In the genomic region with DNA sequence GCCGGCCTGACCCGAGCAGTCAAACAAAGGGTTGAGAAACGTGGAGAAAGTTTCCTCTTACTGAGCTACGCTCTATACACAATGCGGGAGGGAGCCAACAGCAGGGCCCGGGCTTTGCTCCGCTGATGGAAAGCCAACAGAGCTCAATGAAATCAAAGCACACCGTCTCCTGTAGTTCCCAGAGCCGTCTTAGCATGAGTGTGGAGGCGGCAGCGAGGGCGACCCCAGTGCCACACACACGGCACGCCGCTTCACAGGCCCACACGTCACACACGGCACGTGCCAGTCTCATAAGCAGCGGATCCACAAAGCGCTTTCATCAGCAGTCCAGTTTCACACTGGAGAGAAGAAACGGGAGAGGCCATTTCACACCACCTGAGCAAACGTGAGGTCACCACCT, we compare ENCODE assay signal across 20 cellular contexts. TPM values are rescaled to one million over a fixed set of nuclear protein-coding genes. Genes with fewer than 3 reads are reported as not detected.
DNase-seq lines count a peak whose midpoint lies in the region; ATAC-seq lines count a peak whose summit lies in the region.
"Had no signal": no experiment of that assay in that cellular context is flagged by ENCODE, and none has a peak within 500 bp of the region (broad histone marks: within the 10 kb centered on the region; RNA-seq: fewer than 3 reads in every experiment).

No MANE protein-coding gene starts in this region.

- no peaks in the 10 kb centered on the region for H3K9me3 Mint-ChIP-seq in activated T-cell treated with anti-CD3 and anti-CD28 coated beads, Interleukin-2, amount 50 U/mL, for 72 hours
- H3K9me3 Mint-ChIP-seq in activated T-cell treated with anti-CD3 and anti-CD28 coated beads, Interleukin-2, amount 50 U/mL, for 4 hours, result no peaks in the 10 kb centered on the region

- intact Hi-C loops in posterior vena cava (cut with DNase I), result no loop called here

- ATAC-seq in activated T-cell treated with anti-CD3 and anti-CD28 coated beads, Interleukin-2, amount 50 U/mL, for 72 hours (replicated peaks in 1 of 2), result no peak
- no peak for ATAC-seq in activated T-cell treated with anti-CD3 and anti-CD28 coated beads, Interleukin-2, amount 50 U/mL, for 4 hours
- no peak for ATAC-seq in GM21825 (IDR thresholded peaks at IDR 0.05; ENCODE audit: unreplicated experiment)
- ATAC-seq: A549, upper lobe of right lung had no signal

- no peaks in the 10 kb centered on the region for H3K27me3 Mint-ChIP-seq in activated T-cell treated with anti-CD3 and anti-CD28 coated beads, Interleukin-2, amount 50 U/mL, for 72 hours (ENCODE audit: low read depth)
- no peaks in the 10 kb centered on the region for H3K27me3 Mint-ChIP-seq in activated T-cell treated with anti-CD3 and anti-CD28 coated beads, Interleukin-2, amount 50 U/mL, for 4 hours (ENCODE audit: low read depth)

- peak in 1 of 2 donors; percentile 16 for DNase-seq in activated T-cell treated with anti-CD3 and anti-CD28 coated beads, Interleukin-2, amount 50 U/mL, for 72 hours
- DNase-seq in activated T-cell treated with anti-CD3 and anti-CD28 coated beads, Interleukin-2, amount 50 U/mL, for 4 hours, result no peak
- DNase-seq in T follicular helper cell (ENCODE audit: low read depth) (peak; percentile 33), posterior vena cava (ENCODE audit: low spot score) (peak; percentile 52), SKM-1 treated with dmso at 0.1 percent for 144 hours (lab: John Stamatoyannopoulos, UW; ENCODE audit: unreplicated experiment) (no peak)
- peak; percentile 44 for DNase-seq in central memory CD4-positive, alpha-beta T cell
- no peak for DNase-seq in activated CD4-positive, CD25-positive, alpha-beta regulatory T cell (lab: John Stamatoyannopoulos, UW)
- DNase-seq: activated CD4-positive, CD25-positive, alpha-beta regulatory T cell treated with anti-CD3 and anti-CD28 coated beads, Interleukin-2, amount 50 U/mL, for 72 hours; activated CD8-positive, alpha-beta memory T cell treated with anti-CD3 and anti-CD28 coated beads, Interleukin-2, amount 50 U/mL, for 48 hours; BE2C; brain microvascular endothelial cell; colonic mucosa; glutamatergic neuron; NCI-H1417; NCI-H2107; NCI-H510A treated with DMSO at 0.1 percent for 48 hours; stimulated activated CD4-positive, alpha-beta T cell treated with anti-CD3 and anti-CD28 coated beads, Interleukin-4, amount 100 ng/mL, for 1 hour had no signal

- peaks cover 7 to 38% of the 10 kb centered on the region in 2 donors for H3K36me3 Mint-ChIP-seq in activated T-cell treated with anti-CD3 and anti-CD28 coated beads, Interleukin-2, amount 50 U/mL, for 72 hours (ENCODE audit: insufficient read depth in 2 of 2)
- H3K36me3 Mint-ChIP-seq in activated T-cell treated with anti-CD3 and anti-CD28 coated beads, Interleukin-2, amount 50 U/mL, for 4 hours (ENCODE audit: insufficient read depth), result peaks cover 46% of the 10 kb centered on the region

- peak overlapping the region; percentile 6 to 41 for H3K4me3 Mint-ChIP-seq in activated T-cell treated with anti-CD3 and anti-CD28 coated beads, Interleukin-2, amount 50 U/mL, for 72 hours
- no peak overlapping the region for H3K4me3 Mint-ChIP-seq in activated T-cell treated with anti-CD3 and anti-CD28 coated beads, Interleukin-2, amount 50 U/mL, for 4 hours

- no peak overlapping the region for H3K27ac Mint-ChIP-seq in activated T-cell treated with anti-CD3 and anti-CD28 coated beads, Interleukin-2, amount 50 U/mL, for 72 hours

- peaks cover 48% of the 10 kb centered on the region for H3K4me1 Mint-ChIP-seq in activated T-cell treated with anti-CD3 and anti-CD28 coated beads, Interleukin-2, amount 50 U/mL, for 72 hours (ENCODE audit: low read depth)
- peaks cover 54% of the 10 kb centered on the region for H3K4me1 Mint-ChIP-seq in activated T-cell treated with anti-CD3 and anti-CD28 coated beads, Interleukin-2, amount 50 U/mL, for 4 hours (ENCODE audit: low read depth)

RNA-seq across cellular contexts. Expression of a gene that starts 34.7 kb away (rescaled TPM):
- 10 to 100 TPM; 13.9 to 15.2 TPM for total RNA-seq in activated T-cell treated with anti-CD3 and anti-CD28 coated beads, Interleukin-2, amount 50 U/mL, for 72 hours
- total RNA-seq in activated T-cell treated with anti-CD3 and anti-CD28 coated beads, Interleukin-2, amount 50 U/mL, for 4 hours, result 1 to 10 TPM; 5.2 to 6.0 (median 5.2) TPM
- 10 to 100 TPM; 11.1 to 16.8 TPM for total RNA-seq in posterior vena cava

RNA-seq across cellular contexts. Expression of a gene that starts 34.9 kb away (rescaled TPM):
- 10 to 100 TPM; 40.0 to 44.7 TPM for total RNA-seq in activated T-cell treated with anti-CD3 and anti-CD28 coated beads, Interleukin-2, amount 50 U/mL, for 72 hours
- total RNA-seq in activated T-cell treated with anti-CD3 and anti-CD28 coated beads, Interleukin-2, amount 50 U/mL, for 4 hours, result 10 to 100 TPM; 32.5 to 35.5 (median 34.6) TPM
- 10 to 100 TPM; 46.6 to 49.5 TPM for total RNA-seq in posterior vena cava

Comparison
In these comparisons a context has a peak if more than half of its experiments do, and no peak if none do; other contexts are left out.
1. DNase-seq: peak in T follicular helper cell (single experiment), central memory CD4-positive, alpha-beta T cell (single experiment) and posterior vena cava (single experiment); none in activated T-cell treated with anti-CD3 and anti-CD28 coated beads, Interleukin-2, amount 50 U/mL, for 4 hours (single experiment), SKM-1 treated with dmso at 0.1 percent for 144 hours (single experiment) and activated CD4-positive, CD25-positive, alpha-beta regulatory T cell (0 of 4).